16 cellular contexts compared by ENCODE assay signal in genomic region chr7:157408258-157409101, GRCh38.
DNase-seq lines count a peak whose midpoint lies in the region; ATAC-seq and TF ChIP-seq lines count a peak whose summit lies in the region.
"Had no signal": no experiment of that assay in that cellular context is flagged by ENCODE, and none has a peak within 500 bp of the region (broad histone marks: within the 10 kb centered on the region; RNA-seq: fewer than 3 reads in every experiment).

No MANE protein-coding gene starts in this region.

- H3K4me1 Mint-ChIP-seq in H9 (peaks cover 26 to 34% of the 10 kb centered on the region in 2 experiments), WTC11 (peaks cover 37% of the 10 kb centered on the region), neural progenitor cell (peaks cover 11% of the 10 kb centered on the region)

- no peak overlapping the region for H3K4me2 ChIP-seq in H9 (ENCODE audit: insufficient read depth, insufficient read length, low read length)
- no peak overlapping the region for H3K4me2 ChIP-seq in neural progenitor cell

- no peak overlapping the region for H2BK5ac ChIP-seq in H9 (ENCODE audit: insufficient read length, low read length)

- H2BK20ac ChIP-seq in H9 (ENCODE audit: low read depth, low read length, poor library complexity, severe bottlenecking) = no peak overlapping the region

- no peaks in the 10 kb centered on the region for H4K20me1 ChIP-seq in H9 (ENCODE audit: control insufficient read depth, insufficient read depth, insufficient read length)
- H4K20me1 ChIP-seq in neural progenitor cell (ENCODE audit: low read depth) = no peaks in the 10 kb centered on the region

- H2AFZ ChIP-seq in H9 (ENCODE audit: low read length) (no peak overlapping the region), neural progenitor cell (replicated peaks) (no peak overlapping the region)

- no peak overlapping the region for H3K14ac ChIP-seq in H9 (ENCODE audit: insufficient read depth, low read length)

- H3K9me3 Mint-ChIP-seq in H9 = no peaks in the 10 kb centered on the region; a peak in 1 of 5 replicates
- no peaks in the 10 kb centered on the region for H3K9me3 Mint-ChIP-seq in WTC11
- no peaks in the 10 kb centered on the region for H3K9me3 Mint-ChIP-seq in neural progenitor cell

- no peak overlapping the region for H4K5ac ChIP-seq in H9 (ENCODE audit: insufficient read length, low read depth, low read length)

- H2BK12ac ChIP-seq in H9 (ENCODE audit: insufficient read length, low read depth, low read length) = no peak overlapping the region

- no peak overlapping the region for H2BK120ac ChIP-seq in H9 (ENCODE audit: low read depth, low read length, poor library complexity, severe bottlenecking)

- CTCF ChIA-PET in WTC11 (lab: Charles Lee) = no interaction called here

- H3K27ac ChIP-seq in H9 (ENCODE audit: insufficient read length, low read depth, low read length) (no peak overlapping the region), neural progenitor cell (no peak overlapping the region)

- ATAC-seq in WTC11 = no peak
- ATAC-seq in GM19035 (IDR thresholded peaks at IDR 0.05; ENCODE audit: unreplicated experiment) = no peak

- H2AK5ac ChIP-seq in H9 (ENCODE audit: insufficient read length, low read length) = no peak overlapping the region

- H4K91ac ChIP-seq in H9 (ENCODE audit: insufficient read length, low read depth, low read length) = no peak overlapping the region

- no peak overlapping the region for H3K18ac ChIP-seq in H9 (ENCODE audit: insufficient read length, low read depth, low read length)

- H3K56ac ChIP-seq in H9 (ENCODE audit: insufficient read length, low read depth, low read length) = no peak overlapping the region

- H3K27me3 ChIP-seq in H9 (ENCODE audit: insufficient read depth, low read length) = no peaks in the 10 kb centered on the region
- H3K27me3 ChIP-seq in neural progenitor cell = no peaks in the 10 kb centered on the region

- H3K79me1 ChIP-seq in H9 (ENCODE audit: insufficient read depth, low read depth, low read length, poor library complexity, severe bottlenecking) = peaks cover 6% of the 10 kb centered on the region

- DNase-seq in ELF-1 (ENCODE audit: low read depth, low spot score) = peak; percentile 51
- no peak for DNase-seq in H9
- no peak for DNase-seq in WTC11 (ENCODE audit: low spot score)
- DNase-seq in neural progenitor cell (ENCODE audit: low spot score) = no peak
- DNase-seq in DMS114 treated with DMSO at 0.1 percent for 48 hours (lab: John Stamatoyannopoulos, UW; ENCODE audit: unreplicated experiment) = no peak
- DNase-seq in activated CD4-positive, CD25-positive, alpha-beta regulatory T cell (lab: John Stamatoyannopoulos, UW) = no peak
- DNase-seq in OCI-M2 (lab: John Stamatoyannopoulos, UW; ENCODE audit: unreplicated experiment) = no peak
- DNase-seq: DMS153, HCEC 1CT, NCI-H1436 treated with DMSO at 0.1 percent for 48 hours, NCI-H2029 treated with DMSO at 0.1 percent for 48 hours, NCI-H510A, NCI-H774, SHP77 had no signal

- no peak overlapping the region for H2BK15ac ChIP-seq in H9 (ENCODE audit: low read depth, low read length)

- no peak overlapping the region for H4K8ac ChIP-seq in H9 (replicated peaks; ENCODE audit: insufficient read length, low read depth, low read length)

- no peaks in the 10 kb centered on the region for H3K9me3 ChIP-seq in H9 (ENCODE audit: control insufficient read depth, low read depth, low read length)
- no peaks in the 10 kb centered on the region for H3K9me3 ChIP-seq in neural progenitor cell (ENCODE audit: low read depth)

- TF ChIP-seq CTCF in H9 (conservative IDR thresholded peaks at IDR 0.05) (no peak), WTC11 (IDR thresholded peaks at IDR 0.05) (no peak), neural progenitor cell (IDR thresholded peaks at IDR 0.05) (no peak)

- no peak overlapping the region for H3K23ac ChIP-seq in H9 (ENCODE audit: insufficient read length, low read depth, low read length)

- no peak overlapping the region for H3K4me3 Mint-ChIP-seq in H9
- H3K4me3 Mint-ChIP-seq in WTC11 = no peak overlapping the region
- no peak overlapping the region for H3K4me3 Mint-ChIP-seq in neural progenitor cell
- H3K4me3 Mint-ChIP-seq: CD14-positive monocyte had no signal

- POLR2A ChIA-PET in WTC11 (lab: Charles Lee) = no interaction called here

- H3K79me2 ChIP-seq in H9 (ENCODE audit: insufficient read depth, low read length) = peaks cover 1% of the 10 kb centered on the region; the same call in 1 of the 2 replicates
- no peaks in the 10 kb centered on the region for H3K79me2 ChIP-seq in neural progenitor cell (ENCODE audit: low read depth)

- no peak overlapping the region for H3T11ph ChIP-seq in H9 (ENCODE audit: low read length)

- no peaks in the 10 kb centered on the region for H3K23me2 ChIP-seq in H9 (ENCODE audit: insufficient read length, low read depth, low read length, poor library complexity, severe bottlenecking)

- no peaks in the 10 kb centered on the region for H3K27me3 Mint-ChIP-seq in H9 (ENCODE audit: low read depth)
- no peaks in the 10 kb centered on the region for H3K27me3 Mint-ChIP-seq in WTC11 (ENCODE audit: low read depth)
- peaks cover 4% of the 10 kb centered on the region for H3K27me3 Mint-ChIP-seq in neural progenitor cell (ENCODE audit: insufficient read depth, low read depth)

- H3K9ac ChIP-seq in H9 (ENCODE audit: extremely low read depth, insufficient read length, low read length) = no peak overlapping the region
- H3K9ac ChIP-seq in neural progenitor cell = no peak overlapping the region

- H3F3A ChIP-seq in neural progenitor cell (ENCODE audit: low read depth) = peaks cover 12% of the 10 kb centered on the region

- H3K36me3 Mint-ChIP-seq in H9 (ENCODE audit: insufficient read depth in 1 of 3, low read depth in 3 of 3) (peaks cover 13 to 45% (median 35%) of the 10 kb centered on the region in 3 experiments), WTC11 (peaks cover 33% of the 10 kb centered on the region), neural progenitor cell (peaks cover 21% of the 10 kb centered on the region)

- no peak overlapping the region for H3K4ac ChIP-seq in H9 (ENCODE audit: low read depth, low read length)

- H3K27ac Mint-ChIP-seq in H9 (peak overlapping the region; percentile 28 to 68 (median 57); a peak in 3 of 7 replicates), WTC11 (peak overlapping the region; percentile 84), neural progenitor cell (peak overlapping the region; percentile 82)

- no peaks in the 10 kb centered on the region for H3K36me3 ChIP-seq in neural progenitor cell

- no peaks in the 10 kb centered on the region for H3K4me1 ChIP-seq in H9 (ENCODE audit: insufficient read depth, low read length)
- H3K4me1 ChIP-seq in neural progenitor cell = peaks cover 10% of the 10 kb centered on the region

- WGBS in H9 (ENCODE audit: extremely low coverage, insufficient read length, low lambda C conversion rate) = no CpG with 5 or more reads among the region's 29 CpGs

- no peak overlapping the region for H3K4me3 ChIP-seq in neural progenitor cell

TF ChIP-seq in WTC11, 78 proteins besides CTCF, POLR2A, EP300 and RAD21 (continues in another document):
- TF ChIP-seq TP53 (CRISPR knock-in tag; IDR thresholded peaks at IDR 0.05) (no peak), NFATC4 (CRISPR knock-in tag; IDR thresholded peaks at IDR 0.05) (no peak), USF1 (CRISPR knock-in tag; IDR thresholded peaks at IDR 0.05) (no peak), AR (CRISPR knock-in tag; IDR thresholded peaks at IDR 0.05) (no peak), USF2 (CRISPR knock-in tag; IDR thresholded peaks at IDR 0.05) (no peak), IRF2 (CRISPR knock-in tag; IDR thresholded peaks at IDR 0.05; ENCODE audit: borderline replicate concordance, low read depth) (no peak), ZNF671 (CRISPR knock-in tag; IDR thresholded peaks at IDR 0.05) (no peak), TEAD1 (CRISPR knock-in tag; IDR thresholded peaks at IDR 0.05) (no peak), ETV6 (CRISPR knock-in tag; IDR thresholded peaks at IDR 0.05) (no peak), ZMAT4 (CRISPR knock-in tag; IDR thresholded peaks at IDR 0.05) (no peak)
